ENCODE assay signal across 2 cellular contexts in genomic region chr1:171849245-171849898, GRCh38.
TF ChIP-seq lines count a peak whose summit lies in the region.

No MANE protein-coding gene starts in this region.

TF ChIP-seq in A549, 52 proteins besides CTCF, POLR2A, EP300 and RAD21:
- peak; percentile 87 for TF ChIP-seq CBX8 (IDR thresholded peaks at IDR 0.05)
- no peak for TF ChIP-seq JUNB (IDR thresholded peaks at IDR 0.05)
- 0 out of 2 replicates have a peak, but pooled peaks have one; percentile 95 for TF ChIP-seq RNF2 (IDR thresholded peaks at IDR 0.05; ENCODE audit: borderline replicate concordance, low read depth)
- no peak for TF ChIP-seq RARB (CRISPR knock-in tag; IDR thresholded peaks at IDR 0.05)
- no peak for TF ChIP-seq CBX2 (IDR thresholded peaks at IDR 0.05; ENCODE audit: borderline replicate concordance, low read depth)
- no peak for TF ChIP-seq CHD4 (IDR thresholded peaks at IDR 0.05; ENCODE audit: borderline replicate concordance)
TF ChIP-seq in A549: peak in this region for 2.

TF ChIP-seq in K562, 482 proteins besides CTCF, POLR2A, EP300 and RAD21:
- TF ChIP-seq ATF6 (CRISPR knock-in tag; IDR thresholded peaks at IDR 0.05): no peak
- TF ChIP-seq CREBBP (IDR thresholded peaks at IDR 0.05; ENCODE audit: low read depth, low read length): peak; percentile 97
- no peak for TF ChIP-seq MCM3 (IDR thresholded peaks at IDR 0.05)
- TF ChIP-seq GABPB1 (CRISPR knock-in tag; IDR thresholded peaks at IDR 0.05): no peak
- TF ChIP-seq NCOA1 (IDR thresholded peaks at IDR 0.05; ENCODE audit: low read depth): no peak
- no peak for TF ChIP-seq PRDM10 (IDR thresholded peaks at IDR 0.05; ENCODE audit: partially characterized antibody)
- TF ChIP-seq CTBP1 (IDR thresholded peaks at IDR 0.05; ENCODE audit: borderline replicate concordance): no peak
TF ChIP-seq in K562: peak in this region for 1.
